ENCODE assay signal across 28 cellular contexts in the genomic region with DNA sequence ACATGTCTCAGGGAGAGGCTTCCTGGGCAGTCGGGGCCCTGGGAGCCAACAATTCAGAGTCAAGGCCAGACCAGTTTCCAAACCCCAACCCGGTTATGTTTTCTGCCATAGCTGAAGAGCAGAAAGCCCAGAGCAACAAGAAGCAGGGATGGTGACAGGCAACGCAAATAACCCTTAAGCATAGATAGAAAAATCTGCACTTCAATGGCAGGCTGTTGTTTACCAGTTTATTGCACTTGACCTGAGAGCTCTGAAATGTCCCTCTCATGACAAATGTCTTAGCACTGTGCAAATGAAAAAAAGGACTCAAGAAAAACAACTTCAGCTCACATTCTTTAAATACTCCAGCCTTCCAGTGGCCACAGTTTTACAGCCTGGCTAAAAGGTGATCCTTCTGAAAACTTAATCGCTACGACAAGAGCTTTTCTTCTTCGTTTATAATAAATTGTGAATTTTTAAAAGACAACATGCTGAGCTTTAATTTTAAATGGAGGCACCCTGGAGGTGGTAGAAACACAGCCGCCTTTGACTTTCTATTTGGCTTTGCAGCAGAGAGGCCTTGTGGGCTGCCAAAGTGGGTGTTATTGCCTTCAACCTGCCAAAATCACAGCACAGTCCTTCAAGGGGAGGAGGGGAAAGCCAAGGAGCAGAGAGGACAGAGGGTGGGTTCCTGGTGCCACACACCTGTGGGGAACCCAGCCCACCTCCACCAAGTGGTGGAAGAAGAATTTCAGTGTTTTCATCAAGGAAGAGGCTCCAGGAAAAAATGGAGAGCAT.
DNase-seq lines count a peak whose midpoint lies in the region; ATAC-seq and TF ChIP-seq lines count a peak whose summit lies in the region.
"Had no signal": no experiment of that assay in that cellular context is flagged by ENCODE, and none has a peak within 500 bp of the region (broad histone marks: within the 10 kb centered on the region; RNA-seq: fewer than 3 reads in every experiment).

No MANE protein-coding gene starts in this region.

- ATAC-seq in activated CD4-positive, alpha-beta T cell treated with anti-CD3 and anti-CD28 coated beads for 36 hours = no peak
- ATAC-seq: A549, Right ventricle myocardium inferior had no signal

- no peaks in the 10 kb centered on the region for H4K20me1 ChIP-seq in hepatocyte (ENCODE audit: insufficient read depth, poor library complexity, severe bottlenecking)

- H3K9me2 ChIP-seq in hepatocyte (replicated peaks; ENCODE audit: insufficient read depth) = no peaks in the 10 kb centered on the region

- no peak for TF ChIP-seq CTCF in Calu3 (IDR thresholded peaks at IDR 0.05; ENCODE audit: unreplicated experiment)
- TF ChIP-seq CTCF in hepatocyte (IDR thresholded peaks at IDR 0.05; ENCODE audit: poor library complexity) = no peak
- TF ChIP-seq CTCF in mesothelial cell of epicardium (IDR thresholded peaks at IDR 0.05; ENCODE audit: unreplicated experiment) = no peak

- no peaks in the 10 kb centered on the region for H3K27me3 Mint-ChIP-seq in Calu3 (ENCODE audit: unreplicated experiment)
- no peaks in the 10 kb centered on the region for H3K27me3 Mint-ChIP-seq in mesothelial cell of epicardium (ENCODE audit: low read depth)
- H3K27me3 Mint-ChIP-seq in activated CD4-positive, alpha-beta T cell treated with anti-CD3 and anti-CD28 coated beads for 36 hours = peaks cover 1% of the 10 kb centered on the region

- peak overlapping the region; percentile 20 for H2AFZ ChIP-seq in hepatocyte

- H3K36me3 ChIP-seq in hepatocyte (replicated peaks; ENCODE audit: insufficient read depth, low read depth) = no peaks in the 10 kb centered on the region
- H3K36me3 ChIP-seq: vagina had no signal

- no peak overlapping the region for H3K4me3 ChIP-seq in hepatocyte
- H3K4me3 ChIP-seq: A549, skin epidermis, vagina had no signal

- no peaks in the 10 kb centered on the region for H3K9me3 ChIP-seq in hepatocyte (ENCODE audit: low read depth)
- H3K9me3 ChIP-seq: vagina had no signal

- H3K4me1 ChIP-seq in hepatocyte (ENCODE audit: insufficient read depth) = peaks cover 40% of the 10 kb centered on the region
- H3K4me1 ChIP-seq: A549 had no signal

- POLR2A ChIA-PET in activated CD4-positive, alpha-beta T cell treated with anti-CD3 and anti-CD28 coated beads for 36 hours (lab: Charles Lee) = no interaction called here

- CTCF ChIA-PET in Calu3 (lab: Charles Lee) = interaction anchor here (0.6 kb wide), 2 partner anchors 356 to 484 kb away, joined by 3 to 4 read pairs; no protein-coding TSS in a partner anchor
- CTCF ChIA-PET in activated CD4-positive, alpha-beta T cell treated with anti-CD3 and anti-CD28 coated beads for 36 hours (lab: Charles Lee) = no interaction called here

- H3K4me3 Mint-ChIP-seq in Calu3 (ENCODE audit: low read depth, unreplicated experiment) (no peak overlapping the region), mesothelial cell of epicardium (no peak overlapping the region)
- H3K4me3 Mint-ChIP-seq in activated CD4-positive, alpha-beta T cell treated with anti-CD3 and anti-CD28 coated beads for 36 hours = no peak overlapping the region
- H3K4me3 Mint-ChIP-seq: activated naive CD8-positive, alpha-beta T cell; B cell; central memory CD8-positive, alpha-beta T cell; T-helper 2 cell treated with Interferon-gamma antibody and Interleukin-4, amounts not matched to agents 5 μg/mL and 100 μg/mL, for 36 hours had no signal

- no peaks in the 10 kb centered on the region for H3K79me2 ChIP-seq in hepatocyte

- H3K27ac ChIP-seq in hepatocyte = peak overlapping the region; percentile 95
- H3K27ac ChIP-seq: A549, HL-60, skin epidermis, vagina, VCaP had no signal

- H3K4me1 Mint-ChIP-seq in Calu3 (ENCODE audit: low read depth, unreplicated experiment) (peaks cover 9% of the 10 kb centered on the region), mesothelial cell of epicardium (peaks cover 35% of the 10 kb centered on the region)
- no peaks in the 10 kb centered on the region for H3K4me1 Mint-ChIP-seq in activated CD4-positive, alpha-beta T cell treated with anti-CD3 and anti-CD28 coated beads for 36 hours
- H3K4me1 Mint-ChIP-seq: B cell had no signal

- H3K27ac Mint-ChIP-seq in Calu3 (ENCODE audit: unreplicated experiment) (peak overlapping the region; percentile 81), mesothelial cell of epicardium (peak overlapping the region; percentile 89)
- H3K27ac Mint-ChIP-seq in activated CD4-positive, alpha-beta T cell treated with anti-CD3 and anti-CD28 coated beads for 36 hours = no peak overlapping the region
- H3K27ac Mint-ChIP-seq: activated naive CD8-positive, alpha-beta T cell; B cell; IgD-negative memory B cell; T-helper 2 cell treated with Interferon-gamma antibody and Interleukin-4, amounts not matched to agents 5 μg/mL and 100 μg/mL, for 36 hours had no signal

- H3K4me2 ChIP-seq in hepatocyte = peak overlapping the region; percentile 43
- H3K4me2 ChIP-seq: A549 had no signal

- H3K36me3 Mint-ChIP-seq in Calu3 (ENCODE audit: insufficient read depth, unreplicated experiment) = peaks cover 14% of the 10 kb centered on the region
- peaks cover 21% of the 10 kb centered on the region for H3K36me3 Mint-ChIP-seq in mesothelial cell of epicardium
- no peaks in the 10 kb centered on the region for H3K36me3 Mint-ChIP-seq in activated CD4-positive, alpha-beta T cell treated with anti-CD3 and anti-CD28 coated beads for 36 hours (ENCODE audit: low read depth)

- WGBS in hepatocyte (ENCODE audit: low lambda C conversion rate, missing lambda C conversion rate) = 36% methylated on average over 7 of the region's 7 CpGs

- DNase-seq in Calu3 = no peak
- DNase-seq in M059J (ENCODE audit: low read depth) = peak; percentile 18
- DNase-seq in hepatocyte (ENCODE audit: low spot score) = peak; percentile 27
- no peak for DNase-seq in mesothelial cell of epicardium (ENCODE audit: low spot score in 2 of 2, unreplicated experiment in 2 of 2)
- DNase-seq in stimulated activated naive CD4-positive, alpha-beta T cell treated with Interleukin-2 at 50 U/mL for 16 hours (lab: John Stamatoyannopoulos, UW) = no peak
- no peak for DNase-seq in DMS153 treated with DMSO at 0.1 percent for 48 hours (lab: John Stamatoyannopoulos, UW; ENCODE audit: unreplicated experiment)
- no peak for DNase-seq in cerebellar nuclear complex (lab: John Stamatoyannopoulos, UW)
- no peak for DNase-seq in activated CD4-positive, alpha-beta T cell treated with anti-CD3 and anti-CD28 coated beads for 36 hours
- DNase-seq: activated CD4-positive, alpha-beta T cell treated with anti-CD3 and anti-CD28 coated beads, Interleukin-2, amount 50 U/mL, for 1 hour; aorta; DND-41; HCEC 1CT; NCI-H2029 treated with DMSO at 0.1 percent for 48 hours; NCI-H774; OCI-M1; stimulated activated CD4-positive, alpha-beta T cell treated with anti-CD3 and anti-CD28 coated beads, Interleukin-2, amount 100 ng/mL, for 24 hours; substantia nigra had no signal

- peaks cover 7% of the 10 kb centered on the region for H3K9me3 Mint-ChIP-seq in Calu3 (ENCODE audit: low read depth, unreplicated experiment)
- peaks cover 30% of the 10 kb centered on the region for H3K9me3 Mint-ChIP-seq in mesothelial cell of epicardium
- H3K9me3 Mint-ChIP-seq in activated CD4-positive, alpha-beta T cell treated with anti-CD3 and anti-CD28 coated beads for 36 hours (ENCODE audit: low read depth) = peaks cover 11% of the 10 kb centered on the region

- intact Hi-C loops in Calu3 (cut with micrococcal nuclease; ENCODE audit: unreplicated experiment) = no loop called here
- intact Hi-C loops in activated CD4-positive, alpha-beta T cell treated with anti-CD3 and anti-CD28 coated beads for 36 hours (cut with DNase I, micrococcal nuclease) = no loop called here

- H3K27me3 ChIP-seq in hepatocyte = no peaks in the 10 kb centered on the region
- H3K27me3 ChIP-seq: vagina had no signal

- no TSS peak for BruUV-seq in Calu3 (replicated peaks; lab: Mats Ljungman, UMichigan)

Comparison
In these comparisons a context has a peak if more than half of its experiments do, and no peak if none do; other contexts are left out.
1. DNase-seq: peak in M059J (single experiment) and hepatocyte (single experiment); none in Calu3 (single experiment), mesothelial cell of epicardium (0 of 2), stimulated activated naive CD4-positive, alpha-beta T cell treated with Interleukin-2 at 50 U/mL for 16 hours (single experiment), DMS153 treated with DMSO at 0.1 percent for 48 hours (single experiment), cerebellar nuclear complex (0 of 2) and activated CD4-positive, alpha-beta T cell treated with anti-CD3 and anti-CD28 coated beads for 36 hours (single experiment).